8 cellular contexts compared by ENCODE assay signal in genomic region chr11:111841370-111842053, GRCh38. TPM values are rescaled to one million over a fixed set of nuclear protein-coding genes. Genes with fewer than 3 reads are reported as not detected.
A peak's percentile ranks its signal among the peaks of the same experiment; 100 is the strongest.
DNase-seq lines count a peak whose midpoint lies in the region; ATAC-seq and TF ChIP-seq lines count a peak whose summit lies in the region.

No MANE protein-coding gene starts in this region.

- peak overlapping the region in 1 of 4 donors; percentile 32 for H3K27ac ChIP-seq in gastroesophageal sphincter
- no peak overlapping the region for H3K27ac ChIP-seq in ovary
- peak overlapping the region in 1 of 2 donors; percentile 19 for H3K27ac ChIP-seq in tibial artery

- peaks cover 4 to 71% of the 10 kb centered on the region in 2 donors for H3K36me3 ChIP-seq in gastroesophageal sphincter
- H3K36me3 ChIP-seq in ovary: no peaks in the 10 kb centered on the region
- peaks cover 30 to 54% (median 36%) of the 10 kb centered on the region in 3 donors for H3K36me3 ChIP-seq in tibial artery

- WGBS in gastroesophageal sphincter (ENCODE audit: low coverage in 1 of 2), 2 donors: 22 to 23% methylated on average over 10 of the region's 10 CpGs
- WGBS in ovary, 3 donors: 20 to 25% (median 20%) methylated on average over 10 of the region's 10 CpGs

- TF ChIP-seq POLR2A in gastroesophageal sphincter (IDR thresholded peaks at IDR 0.05) (no peak), ovary (IDR thresholded peaks at IDR 0.05) (peak; percentile 9)

- H3K9me3 ChIP-seq in gastroesophageal sphincter (no peaks in the 10 kb centered on the region), ovary (no peaks in the 10 kb centered on the region), tibial artery (no peaks in the 10 kb centered on the region)

- intact Hi-C loops in ovary (cut with DNase I) (loop anchor here in 3 of 4 donors (5.0 to 10.0 kb wide), 4 partner anchors 67 to 279 kb away; no protein-coding TSS in a partner anchor), tibial artery (cut with DNase I; ENCODE audit: low total_unique reads) (loop anchor here (5.0 kb wide), 3 partner anchors 64 to 274 kb away; partner anchors contain the start of gene SIK2)

- in situ Hi-C loops in SK-MEL-5 (cut with HindIII; ENCODE audit: low pct_unique_long_range_greater_than_20kb, low sequenced_read_pairs): no loop called here

- H3K27me3 ChIP-seq in gastroesophageal sphincter (no peaks in the 10 kb centered on the region), ovary (no peaks in the 10 kb centered on the region), tibial artery (no peaks in the 10 kb centered on the region)

- peak; percentile 77 for ATAC-seq in GM21723 (IDR thresholded peaks at IDR 0.05; ENCODE audit: unreplicated experiment)
- ATAC-seq in gastroesophageal sphincter: peak; percentile 92

- TF ChIP-seq EP300 in gastroesophageal sphincter (IDR thresholded peaks at IDR 0.05): no peak
- no peak for TF ChIP-seq EP300 in ovary (IDR thresholded peaks at IDR 0.05)

- H3K4me1 ChIP-seq in gastroesophageal sphincter: peaks cover 0 to 3% (median 0%) of the 10 kb centered on the region in 3 donors
- no peaks in the 10 kb centered on the region for H3K4me1 ChIP-seq in ovary (ENCODE audit: insufficient read depth)
- H3K4me1 ChIP-seq in tibial artery: peaks cover 0 to 11% (median 0%) of the 10 kb centered on the region in 4 donors

- no peak overlapping the region for H3K4me3 ChIP-seq in gastroesophageal sphincter
- H3K4me3 ChIP-seq in ovary: no peak overlapping the region
- H3K4me3 ChIP-seq in tibial artery: no peak overlapping the region

- DNase-seq in CMK (ENCODE audit: low read depth): peak; percentile 66
- DNase-seq in NCI-H1048 (lab: John Stamatoyannopoulos, UW): peak; percentile 45
- DNase-seq in SK-MEL-5 (ENCODE audit: low read depth, low spot score): peak; percentile 77
- DNase-seq in activated naive CD4-positive, alpha-beta T cell (lab: John Stamatoyannopoulos, UW): peak; percentile 54 to 83 (median 78)
- DNase-seq in ovary: peak; percentile 82 to 93 (median 91)
- DNase-seq in tibial artery: peak; percentile 91

- TF ChIP-seq CTCF in gastroesophageal sphincter (IDR thresholded peaks at IDR 0.05): peak; percentile 82 to 97 (median 91)
- TF ChIP-seq CTCF in ovary (IDR thresholded peaks at IDR 0.05): peak; percentile 74 to 94 (median 87)
- TF ChIP-seq CTCF in tibial artery (IDR thresholded peaks at IDR 0.05): peak; percentile 81 to 88

RNA-seq across cellular contexts. Expression of gene ALG9, which starts 29.9 kb away (rescaled TPM):
- 33.6 and 39.0 TPM in 2 replicates for total RNA-seq in SK-MEL-5 (2014; rRNA removed; shearing (Covaris generic))
- 22.4 and 30.6 TPM in 2 replicates for polyA plus RNA-seq in SK-MEL-5 (2015; cell fraction: cytosol; rRNA removed)
- polyA plus RNA-seq in SK-MEL-5 (2015; cell fraction: nucleus; rRNA removed): 20.3 and 22.1 TPM in 2 replicates
- 10 to 100 TPM; 26.7 to 33.9 (median 31.1) TPM for total RNA-seq in gastroesophageal sphincter
- 10 to 100 TPM; 24.4 to 39.9 (median 29.3) TPM for total RNA-seq in ovary
- 10 to 100 TPM; 12.0 to 43.5 TPM for polyA plus RNA-seq in ovary

RNA-seq across cellular contexts. Expression of gene FDXACB1, which starts 37.5 kb away (rescaled TPM):
- total RNA-seq in SK-MEL-5 (2014; rRNA removed; shearing (Covaris generic)): 2.0 and 2.2 TPM in 2 replicates
- polyA plus RNA-seq in SK-MEL-5 (2015; cell fraction: cytosol; rRNA removed): 1.1 and 1.8 TPM in 2 replicates
- polyA plus RNA-seq in SK-MEL-5 (2015; cell fraction: nucleus; rRNA removed): 2.3 and 2.8 TPM in 2 replicates
- total RNA-seq in gastroesophageal sphincter: 1 to 10 TPM in 2 of 4 donors, under 1 TPM in 2; 0.16 to 1.1 (median 0.99) TPM
- 1 to 10 TPM; 1.3 to 2.9 (median 1.8) TPM for total RNA-seq in ovary
- polyA plus RNA-seq in ovary: 1 to 10 TPM; 1.4 to 2.8 TPM

RNA-seq across cellular contexts. Expression of gene CFAP68, which starts 37.8 kb away (rescaled TPM):
- total RNA-seq in SK-MEL-5 (2014; rRNA removed; shearing (Covaris generic)): 39.3 and 40.6 TPM in 2 replicates
- polyA plus RNA-seq in SK-MEL-5 (2015; cell fraction: cytosol; rRNA removed): 9.8 and 22.8 TPM in 2 replicates
- polyA plus RNA-seq in SK-MEL-5 (2015; cell fraction: nucleus; rRNA removed): 2.7 and 4.0 TPM in 2 replicates
- total RNA-seq in gastroesophageal sphincter (10 to 100 TPM; 11.7 to 19.3 (median 17.5) TPM), ovary (10 to 100 TPM; 11.6 to 40.9 (median 21.4) TPM)
- polyA plus RNA-seq in ovary: 10 to 100 TPM; 28.6 to 70.1 TPM
